11 cellular contexts compared by ENCODE assay signal in genomic region chr10:114824396-114824795, GRCh38. TPM values are rescaled to one million over a fixed set of nuclear protein-coding genes. Genes with fewer than 3 reads are reported as not detected.
DNase-seq lines count a peak whose midpoint lies in the region; ATAC-seq, FAIRE-seq and TF ChIP-seq lines count a peak whose summit lies in the region.
"Had no signal": no experiment of that assay in that cellular context is flagged by ENCODE, and none has a peak within 500 bp of the region (broad histone marks: within the 10 kb centered on the region; RNA-seq: fewer than 3 reads in every experiment).

No MANE protein-coding gene starts in this region.

- no peaks in the 10 kb centered on the region for H3K9me1 ChIP-seq in keratinocyte (ENCODE audit: control insufficient read depth, extremely low read depth, insufficient read depth, low read length)

- H3K4me2 ChIP-seq in keratinocyte (ENCODE audit: control insufficient read depth, extremely low read depth, insufficient read depth, low read depth, low read length) = peak overlapping the region; percentile 74

- DNase-seq in activated naive CD8-positive, alpha-beta T cell treated with anti-CD3 and anti-CD28 coated beads for 36 hours = no peak
- no peak for DNase-seq in activated T-helper 2 cell treated with anti-CD3 and anti-CD28 coated beads, Interferon-gamma antibody, Interleukin-2, Interleukin-4, amounts not matched to agents 10 μg/mL and 5 μg/mL and 100 μg/mL, durations not matched to agents 14 hours and 24 hours and 36 hours (ENCODE audit: low spot score)
- DNase-seq in keratinocyte (ENCODE audit: low read depth, low spot score) = no peak
- no peak for DNase-seq in upper lobe of right lung
- DNase-seq in AG08396 (ENCODE audit: low spot score) = no peak
- no peak for DNase-seq in Kasumi-1 (lab: John Stamatoyannopoulos, UW)
- DNase-seq: C1 segment of cervical spinal cord; stimulated activated CD4-positive, alpha-beta T cell treated with anti-CD3 and anti-CD28 coated beads, Interleukin-4, amount 100 ng/mL, for 1 hour had no signal

- H3K4me1 ChIP-seq in keratinocyte (ENCODE audit: control insufficient read depth, extremely low read depth, insufficient read depth, low read length) (peaks cover 33% of the 10 kb centered on the region), upper lobe of right lung (peaks cover 28% of the 10 kb centered on the region)

- H3K4me3 ChIP-seq in keratinocyte (ENCODE audit: control insufficient read depth in 2 of 3, extremely low read depth in 1 of 3, insufficient read depth in 2 of 3, low read depth in 1 of 3, low read length in 3 of 3) (peak overlapping the region in 2 of 3 experiments; percentile 26 to 40), upper lobe of right lung (peak overlapping the region; percentile 79)

- intact Hi-C loops in activated T-helper 2 cell treated with anti-CD3 and anti-CD28 coated beads, Interferon-gamma antibody, Interleukin-2, Interleukin-4, amounts not matched to agents 10 μg/mL and 5 μg/mL and 100 μg/mL, durations not matched to agents 14 hours and 24 hours and 36 hours (cut with micrococcal nuclease) = loop anchor here (2.0 to 5.0 kb wide), 4 partner anchors 52 to 327 kb away; no protein-coding TSS in a partner anchor
- intact Hi-C loops in upper lobe of right lung (cut with DNase I) = no loop called here

- no peaks in the 10 kb centered on the region for H3K27me3 Mint-ChIP-seq in activated naive CD8-positive, alpha-beta T cell
- no peaks in the 10 kb centered on the region for H3K27me3 Mint-ChIP-seq in activated naive CD8-positive, alpha-beta T cell treated with anti-CD3 and anti-CD28 coated beads for 36 hours
- H3K27me3 Mint-ChIP-seq in activated T-helper 2 cell treated with anti-CD3 and anti-CD28 coated beads, Interferon-gamma antibody, Interleukin-2, Interleukin-4, amounts not matched to agents 10 μg/mL and 5 μg/mL and 100 μg/mL, durations not matched to agents 14 hours and 24 hours and 36 hours (ENCODE audit: low read depth) = peaks cover 3% of the 10 kb centered on the region

- no peaks in the 10 kb centered on the region for H3K9me3 ChIP-seq in keratinocyte (ENCODE audit: control insufficient read depth, low read depth, low read length)
- H3K9me3 ChIP-seq in upper lobe of right lung = no peaks in the 10 kb centered on the region

- H2AFZ ChIP-seq in keratinocyte (ENCODE audit: control insufficient read depth, low read length) = no peak overlapping the region

- H3K36me3 ChIP-seq in keratinocyte (ENCODE audit: control insufficient read depth in 2 of 2, extremely low read depth in 1 of 2, insufficient read depth in 2 of 2, low read length in 2 of 2) = no peaks in the 10 kb centered on the region
- H3K36me3 ChIP-seq in upper lobe of right lung = no peaks in the 10 kb centered on the region

- H3K27me3 ChIP-seq in keratinocyte (ENCODE audit: control insufficient read depth, extremely low read depth, insufficient read depth, low read length) (no peaks in the 10 kb centered on the region), upper lobe of right lung (no peaks in the 10 kb centered on the region)

- peaks cover 64% of the 10 kb centered on the region for H3K79me2 ChIP-seq in keratinocyte (ENCODE audit: control insufficient read depth, insufficient read depth, low read length)

- no peaks in the 10 kb centered on the region for H3K9me3 Mint-ChIP-seq in activated naive CD8-positive, alpha-beta T cell (ENCODE audit: low read depth)
- H3K9me3 Mint-ChIP-seq in activated naive CD8-positive, alpha-beta T cell treated with anti-CD3 and anti-CD28 coated beads for 36 hours = no peaks in the 10 kb centered on the region
- H3K9me3 Mint-ChIP-seq in activated T-helper 2 cell treated with anti-CD3 and anti-CD28 coated beads, Interferon-gamma antibody, Interleukin-2, Interleukin-4, amounts not matched to agents 10 μg/mL and 5 μg/mL and 100 μg/mL, durations not matched to agents 14 hours and 24 hours and 36 hours = no peaks in the 10 kb centered on the region

- no peak overlapping the region for H3K27ac Mint-ChIP-seq in activated naive CD8-positive, alpha-beta T cell
- no peak overlapping the region for H3K27ac Mint-ChIP-seq in activated naive CD8-positive, alpha-beta T cell treated with anti-CD3 and anti-CD28 coated beads for 36 hours
- H3K27ac Mint-ChIP-seq in activated T-helper 2 cell treated with anti-CD3 and anti-CD28 coated beads, Interferon-gamma antibody, Interleukin-2, Interleukin-4, amounts not matched to agents 10 μg/mL and 5 μg/mL and 100 μg/mL, durations not matched to agents 14 hours and 24 hours and 36 hours = peak overlapping the region; percentile 67

- TF ChIP-seq CTCF in keratinocyte (optimal IDR thresholded peaks at IDR 0.05 in 1 of 3, IDR thresholded peaks at IDR 0.05 in 1 of 3, conservative IDR thresholded peaks at IDR 0.05 in 1 of 3; ENCODE audit: extremely low read depth in 1 of 3, insufficient read depth in 2 of 3, low read length in 3 of 3) (no peak), upper lobe of right lung (IDR thresholded peaks at IDR 0.05) (no peak)

- peak overlapping the region; percentile 54 for H3K4me3 Mint-ChIP-seq in activated naive CD8-positive, alpha-beta T cell
- H3K4me3 Mint-ChIP-seq in activated naive CD8-positive, alpha-beta T cell treated with anti-CD3 and anti-CD28 coated beads for 36 hours = no peak overlapping the region
- H3K4me3 Mint-ChIP-seq in activated T-helper 2 cell treated with anti-CD3 and anti-CD28 coated beads, Interferon-gamma antibody, Interleukin-2, Interleukin-4, amounts not matched to agents 10 μg/mL and 5 μg/mL and 100 μg/mL, durations not matched to agents 14 hours and 24 hours and 36 hours (ENCODE audit: low read depth) = peak overlapping the region; percentile 41

- peaks cover 9% of the 10 kb centered on the region for H3K36me3 Mint-ChIP-seq in activated naive CD8-positive, alpha-beta T cell
- peaks cover 21% of the 10 kb centered on the region for H3K36me3 Mint-ChIP-seq in activated naive CD8-positive, alpha-beta T cell treated with anti-CD3 and anti-CD28 coated beads for 36 hours
- H3K36me3 Mint-ChIP-seq in activated T-helper 2 cell treated with anti-CD3 and anti-CD28 coated beads, Interferon-gamma antibody, Interleukin-2, Interleukin-4, amounts not matched to agents 10 μg/mL and 5 μg/mL and 100 μg/mL, durations not matched to agents 14 hours and 24 hours and 36 hours (ENCODE audit: low read depth) = peaks cover 42% of the 10 kb centered on the region

- peaks cover 50% of the 10 kb centered on the region for H3K4me1 Mint-ChIP-seq in activated naive CD8-positive, alpha-beta T cell (ENCODE audit: low read depth)
- H3K4me1 Mint-ChIP-seq in activated naive CD8-positive, alpha-beta T cell treated with anti-CD3 and anti-CD28 coated beads for 36 hours = peaks cover 30% of the 10 kb centered on the region
- H3K4me1 Mint-ChIP-seq in activated T-helper 2 cell treated with anti-CD3 and anti-CD28 coated beads, Interferon-gamma antibody, Interleukin-2, Interleukin-4, amounts not matched to agents 10 μg/mL and 5 μg/mL and 100 μg/mL, durations not matched to agents 14 hours and 24 hours and 36 hours (ENCODE audit: low read depth) = peaks cover 45% of the 10 kb centered on the region

- H4K20me1 ChIP-seq in keratinocyte (ENCODE audit: control insufficient read depth, extremely low read depth, insufficient read depth, low read length) = no peaks in the 10 kb centered on the region

- peak; percentile 59 for FAIRE-seq in keratinocyte (lab: Jason Lieb, UNC)

- ATAC-seq in upper lobe of right lung (no peak), GM18868 (IDR thresholded peaks at IDR 0.05; ENCODE audit: unreplicated experiment) (no peak)
- ATAC-seq: esophagus mucosa had no signal

- H3K27ac ChIP-seq in keratinocyte (ENCODE audit: control insufficient read depth, insufficient read depth, low read length) = peak overlapping the region; percentile 37
- H3K27ac ChIP-seq in upper lobe of right lung = no peak overlapping the region

- dilution Hi-C loops in keratinocyte (cut with MboI; ENCODE audit: extremely low pct_ligation_motif_present, low sequenced_read_pairs) = no loop called here

- no peak overlapping the region for H3K9ac ChIP-seq in keratinocyte (ENCODE audit: control insufficient read depth, extremely low read depth, insufficient read depth, low read length)

RNA-seq across cellular contexts. Expression of gene FHIP2A, which starts 2.8 kb away (rescaled TPM):
- 10 to 100 TPM; 13.2 to 14.7 TPM for total RNA-seq in activated naive CD8-positive, alpha-beta T cell treated with anti-CD3 and anti-CD28 coated beads for 36 hours
- total RNA-seq in activated T-helper 2 cell treated with anti-CD3 and anti-CD28 coated beads, Interferon-gamma antibody, Interleukin-2, Interleukin-4, amounts not matched to agents 10 μg/mL and 5 μg/mL and 100 μg/mL, durations not matched to agents 14 hours and 24 hours and 36 hours = 26.3 and 26.9 TPM in 2 replicates
- 8.0 to 14.9 TPM (median 9.6 TPM) in 3 replicates for polyA plus RNA-seq in keratinocyte
- polyA plus RNA-seq in keratinocyte (2011; ENCODE audit: low read depth) = 5.2 TPM
- polyA plus RNA-seq in keratinocyte (2011; cell fraction: cytosol; rRNA removed) = 3.6 and 8.2 TPM in 2 replicates
- 13.8 and 18.7 TPM in 2 replicates for polyA plus RNA-seq in keratinocyte (2011; cell fraction: nucleus; rRNA removed)
- polyA plus RNA-seq in keratinocyte (2012; ENCODE audit: low replicate concordance) = 6.0 and 8.2 TPM in 2 replicates
- 4.7 to 20.9 TPM (median 11.0 TPM) in 3 replicates for polyA minus RNA-seq in keratinocyte
- polyA minus RNA-seq in keratinocyte (2011; cell fraction: cytosol; rRNA and poly(A)+ RNA removed) = 17.3 TPM
- 22.5 and 31.3 TPM in 2 replicates for polyA minus RNA-seq in keratinocyte (2011; cell fraction: nucleus; rRNA and poly(A)+ RNA removed)
- total RNA-seq in upper lobe of right lung = 30.2 TPM
